Comparison of ENCODE assay signal across 8 cellular contexts in genomic region chr4:42656986-42657792, GRCh38. TPM values are rescaled to one million over a fixed set of nuclear protein-coding genes. Genes with fewer than 3 reads are reported as not detected.
DNase-seq lines count a peak whose midpoint lies in the region; ATAC-seq and TF ChIP-seq lines count a peak whose summit lies in the region.

Gene ATP8A1, minus strand, starts transcription at chr4:42657105. Its CDS starts 232 bp downstream, at chr4:42656873.

- WGBS in esophagus muscularis mucosa = under 1% methylated on average over 29 of the region's 68 CpGs

- TF ChIP-seq POLR2A in esophagus muscularis mucosa (IDR thresholded peaks at IDR 0.05; ENCODE audit: low read depth) = no peak

- H3K27me3 Mint-ChIP-seq in activated T-cell treated with anti-CD3 and anti-CD28 coated beads, Interleukin-2, amount 50 U/mL, for 4 hours (ENCODE audit: low read depth) = no peaks in the 10 kb centered on the region

- no peaks in the 10 kb centered on the region for H3K27me3 ChIP-seq in KMS-11 (ENCODE audit: insufficient read depth, low read depth)
- H3K27me3 ChIP-seq in Panc1 (ENCODE audit: control insufficient read depth, insufficient read depth, low read length) = no peaks in the 10 kb centered on the region
- H3K27me3 ChIP-seq in esophagus muscularis mucosa = no peaks in the 10 kb centered on the region
- H3K27me3 ChIP-seq in muscle layer of colon (ENCODE audit: control insufficient read depth in 1 of 2, insufficient read depth in 2 of 2, low read length in 2 of 2) = no peaks in the 10 kb centered on the region

- H2AFZ ChIP-seq in KMS-11 (ENCODE audit: low read depth) = peak within 1 kb of the TSS; percentile 87

- H3K9ac ChIP-seq in KMS-11 = peak within 1 kb of the TSS; percentile 91
- peak within 1 kb of the TSS; percentile 39 for H3K9ac ChIP-seq in muscle layer of colon (ENCODE audit: low read length)

- peak within 1 kb of the TSS; percentile 92 for H3K4me3 Mint-ChIP-seq in activated T-cell treated with anti-CD3 and anti-CD28 coated beads, Interleukin-2, amount 50 U/mL, for 4 hours

- H3K4me1 Mint-ChIP-seq in activated T-cell treated with anti-CD3 and anti-CD28 coated beads, Interleukin-2, amount 50 U/mL, for 4 hours (ENCODE audit: low read depth) = peaks cover 45% of the 10 kb centered on the region

- in situ Hi-C loops in Panc1 (cut with HindIII; ENCODE audit: low pct_unique_long_range_greater_than_20kb, low sequenced_read_pairs) = no loop called here

- peak within 1 kb of the TSS; percentile 94 for H3K27ac ChIP-seq in KMS-11
- peak within 1 kb of the TSS; percentile 86 for H3K27ac ChIP-seq in Panc1 (ENCODE audit: low read length)
- H3K27ac ChIP-seq in esophagus muscularis mucosa (replicated peaks in 1 of 4) = peak within 1 kb of the TSS; percentile 77 to 89 (median 82)
- peak within 1 kb of the TSS; percentile 94 for H3K27ac ChIP-seq in muscle layer of colon (ENCODE audit: low read depth, low read length)

- no peaks in the 10 kb centered on the region for H3K36me3 ChIP-seq in KMS-11 (ENCODE audit: insufficient read depth)
- no peaks in the 10 kb centered on the region for H3K36me3 ChIP-seq in Panc1 (ENCODE audit: control insufficient read depth, insufficient read depth, low read length)
- H3K36me3 ChIP-seq in esophagus muscularis mucosa = no peaks in the 10 kb centered on the region
- no peaks in the 10 kb centered on the region for H3K36me3 ChIP-seq in muscle layer of colon (ENCODE audit: insufficient read depth, low read length)

- H3K9me3 ChIP-seq in Panc1 (ENCODE audit: control insufficient read depth, insufficient read depth, low read depth, low read length) (no peaks in the 10 kb centered on the region), esophagus muscularis mucosa (no peaks in the 10 kb centered on the region), muscle layer of colon (ENCODE audit: low read length) (no peaks in the 10 kb centered on the region)

- H3K79me2 ChIP-seq in KMS-11 (ENCODE audit: insufficient read depth, low read depth) = peaks cover 15% of the 10 kb centered on the region; the same call in 1 of the 2 replicates

- ATAC-seq in GM21786 (IDR thresholded peaks at IDR 0.05; ENCODE audit: unreplicated experiment) = peak; percentile 64
- peak; percentile 96 for ATAC-seq in Panc1
- peak; percentile 87 to 89 for ATAC-seq in activated T-cell treated with anti-CD3 and anti-CD28 coated beads, Interleukin-2, amount 50 U/mL, for 4 hours

- DNase-seq in DMS79 (lab: John Stamatoyannopoulos, UW) (peak; percentile 23), Panc1 (ENCODE audit: low read depth, low spot score) (peak; percentile 42), esophagus muscularis mucosa (ENCODE audit: extremely low spot score) (peak; percentile 95)
- peak; percentile 92 for DNase-seq in activated T-cell treated with anti-CD3 and anti-CD28 coated beads, Interleukin-2, amount 50 U/mL, for 4 hours
- DNase-seq in stimulated activated CD8-positive, alpha-beta memory T cell treated with anti-CD3 and anti-CD28 coated beads, Interleukin-7, amount 100 ng/mL, for 1 hour (ENCODE audit: low read depth in 2 of 2) = peak; percentile 82 to 91

- TF ChIP-seq EP300 in esophagus muscularis mucosa (IDR thresholded peaks at IDR 0.05) = no peak

- no TSS peak for BruUV-seq in Panc1 (replicated peaks; lab: Mats Ljungman, UMichigan)

- peak within 1 kb of the TSS; percentile 88 for H3K4me2 ChIP-seq in KMS-11

- POLR2A ChIA-PET in Panc1 (lab: Charles Lee) = no interaction called here

- no peak for TF ChIP-seq CTCF in KMS-11 (conservative IDR thresholded peaks at IDR 0.05; ENCODE audit: low read depth, low read length)
- no peak for TF ChIP-seq CTCF in Panc1 (IDR thresholded peaks at IDR 0.05)
- TF ChIP-seq CTCF in esophagus muscularis mucosa (IDR thresholded peaks at IDR 0.05) = no peak

- peaks cover 9% of the 10 kb centered on the region for H3K36me3 Mint-ChIP-seq in activated T-cell treated with anti-CD3 and anti-CD28 coated beads, Interleukin-2, amount 50 U/mL, for 4 hours (ENCODE audit: insufficient read depth)

- CTCF ChIA-PET in Panc1 (lab: Charles Lee) = no interaction called here

- peaks cover 10% of the 10 kb centered on the region for H3K9me3 Mint-ChIP-seq in activated T-cell treated with anti-CD3 and anti-CD28 coated beads, Interleukin-2, amount 50 U/mL, for 4 hours

- intact Hi-C loops in Panc1 (cut with micrococcal nuclease; ENCODE audit: unreplicated experiment) (no loop called here), esophagus muscularis mucosa (cut with DNase I) (no loop called here)

- H3K4me3 ChIP-seq in KMS-11 (IDR thresholded peaks at IDR 0.05; ENCODE audit: insufficient read depth, low read depth, low read length) (peak within 1 kb of the TSS; percentile 50), Panc1 (ENCODE audit: low read depth in 2 of 2, low read length in 2 of 2) (peak within 1 kb of the TSS; percentile 57 to 72), esophagus muscularis mucosa (peak within 1 kb of the TSS; percentile 85 to 95 (median 91)), muscle layer of colon (ENCODE audit: low read depth in 1 of 2, low read length in 2 of 2) (peak within 1 kb of the TSS; percentile 72 to 77)

- H3K4me1 ChIP-seq in KMS-11 (ENCODE audit: low read depth, poor library complexity, severe bottlenecking) = peaks cover 24% of the 10 kb centered on the region
- no peaks in the 10 kb centered on the region; the same call in 1 of the 2 replicates for H3K4me1 ChIP-seq in Panc1 (ENCODE audit: control insufficient read depth, insufficient read depth, low read length)
- peaks cover 31 to 38% (median 34%) of the 10 kb centered on the region in 4 donors for H3K4me1 ChIP-seq in esophagus muscularis mucosa
- H3K4me1 ChIP-seq in muscle layer of colon (ENCODE audit: insufficient read depth, low read length) = peaks cover 38% of the 10 kb centered on the region

- no peaks in the 10 kb centered on the region for H4K20me1 ChIP-seq in KMS-11 (ENCODE audit: insufficient read depth)

RNA-seq across cellular contexts. Expression of gene ATP8A1, which starts in this region (rescaled TPM):
- 0.80 TPM for total RNA-seq in Panc1 (2021; ENCODE audit: unreplicated experiment)
- 0.24 TPM for polyA plus RNA-seq in Panc1 (2012; ENCODE audit: insufficient read length)
- 10 to 100 TPM in 2 of 3 donors, 1 to 10 TPM in 1; 8.1 to 14.8 (median 11.4) TPM for total RNA-seq in activated T-cell treated with anti-CD3 and anti-CD28 coated beads, Interleukin-2, amount 50 U/mL, for 4 hours
- total RNA-seq in esophagus muscularis mucosa = 10 to 100 TPM in 1 of 4 donors, 1 to 10 TPM in 3; 6.2 to 10.8 (median 7.1) TPM

Comparison
In these comparisons a context has a peak if more than half of its experiments do, and no peak if none do; other contexts are left out.
1. Peak in every context shown above with its lines: DNase-seq, ATAC-seq, H3K4me3 ChIP-seq and H3K27ac ChIP-seq.
2. Peak in DNase-seq, ATAC-seq, H3K4me3 ChIP-seq and H3K27ac ChIP-seq in Panc1; RNA of the gene not detected or under 1 TPM.
3. DNase-seq: peak in every context shown above with its lines; median percentile 95 in esophagus muscularis mucosa; 92 in activated T-cell treated with anti-CD3 and anti-CD28 coated beads, Interleukin-2, amount 50 U/mL, for 4 hours; 86 in stimulated activated CD8-positive, alpha-beta memory T cell treated with anti-CD3 and anti-CD28 coated beads, Interleukin-7, amount 100 ng/mL, for 1 hour; 42 in Panc1; 23 in DMS79.